1 cellular context compared by ENCODE assay signal in genomic region chr16:81480856-81481821, GRCh38.
A peak's percentile ranks its signal among the peaks of the same experiment; 100 is the strongest.
TF ChIP-seq lines count a peak whose summit lies in the region.

No MANE protein-coding gene starts in this region.

TF ChIP-seq in HepG2, 621 proteins besides CTCF, POLR2A, EP300 and RAD21 (continued from another document and continues in another):
- TF ChIP-seq, protein P1, sequence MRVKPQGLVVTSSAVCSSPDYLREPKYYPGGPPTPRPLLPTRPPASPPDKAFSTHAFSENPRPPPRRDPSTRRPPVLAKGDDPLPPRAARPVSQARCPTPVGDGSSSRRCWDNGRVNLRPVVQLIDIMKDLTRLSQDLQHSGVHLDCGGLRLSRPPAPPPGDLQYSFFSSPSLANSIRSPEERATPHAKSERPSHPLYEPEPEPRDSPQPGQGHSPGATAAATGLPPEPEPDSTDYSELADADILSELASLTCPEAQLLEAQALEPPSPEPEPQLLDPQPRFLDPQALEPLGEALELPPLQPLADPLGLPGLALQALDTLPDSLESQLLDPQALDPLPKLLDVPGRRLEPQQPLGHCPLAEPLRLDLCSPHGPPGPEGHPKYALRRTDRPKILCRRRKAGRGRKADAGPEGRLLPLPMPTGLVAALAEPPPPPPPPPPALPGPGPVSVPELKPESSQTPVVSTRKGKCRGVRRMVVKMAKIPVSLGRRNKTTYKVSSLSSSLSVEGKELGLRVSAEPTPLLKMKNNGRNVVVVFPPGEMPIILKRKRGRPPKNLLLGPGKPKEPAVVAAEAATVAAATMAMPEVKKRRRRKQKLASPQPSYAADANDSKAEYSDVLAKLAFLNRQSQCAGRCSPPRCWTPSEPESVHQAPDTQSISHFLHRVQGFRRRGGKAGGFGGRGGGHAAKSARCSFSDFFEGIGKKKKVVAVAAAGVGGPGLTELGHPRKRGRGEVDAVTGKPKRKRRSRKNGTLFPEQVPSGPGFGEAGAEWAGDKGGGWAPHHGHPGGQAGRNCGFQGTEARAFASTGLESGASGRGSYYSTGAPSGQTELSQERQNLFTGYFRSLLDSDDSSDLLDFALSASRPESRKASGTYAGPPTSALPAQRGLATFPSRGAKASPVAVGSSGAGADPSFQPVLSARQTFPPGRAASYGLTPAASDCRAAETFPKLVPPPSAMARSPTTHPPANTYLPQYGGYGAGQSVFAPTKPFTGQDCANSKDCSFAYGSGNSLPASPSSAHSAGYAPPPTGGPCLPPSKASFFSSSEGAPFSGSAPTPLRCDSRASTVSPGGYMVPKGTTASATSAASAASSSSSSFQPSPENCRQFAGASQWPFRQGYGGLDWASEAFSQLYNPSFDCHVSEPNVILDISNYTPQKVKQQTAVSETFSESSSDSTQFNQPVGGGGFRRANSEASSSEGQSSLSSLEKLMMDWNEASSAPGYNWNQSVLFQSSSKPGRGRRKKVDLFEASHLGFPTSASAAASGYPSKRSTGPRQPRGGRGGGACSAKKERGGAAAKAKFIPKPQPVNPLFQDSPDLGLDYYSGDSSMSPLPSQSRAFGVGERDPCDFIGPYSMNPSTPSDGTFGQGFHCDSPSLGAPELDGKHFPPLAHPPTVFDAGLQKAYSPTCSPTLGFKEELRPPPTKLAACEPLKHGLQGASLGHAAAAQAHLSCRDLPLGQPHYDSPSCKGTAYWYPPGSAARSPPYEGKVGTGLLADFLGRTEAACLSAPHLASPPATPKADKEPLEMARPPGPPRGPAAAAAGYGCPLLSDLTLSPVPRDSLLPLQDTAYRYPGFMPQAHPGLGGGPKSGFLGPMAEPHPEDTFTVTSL (CRISPR knock-in tag; IDR thresholded peaks at IDR 0.05; ENCODE audit: borderline replicate concordance): peak; percentile 20; the same call in 1 of the 2 replicates
- TF ChIP-seq ZNF569 (CRISPR knock-in tag; IDR thresholded peaks at IDR 0.05; ENCODE audit: borderline replicate concordance): no peak
- TF ChIP-seq NFKB2 (CRISPR knock-in tag; IDR thresholded peaks at IDR 0.05; ENCODE audit: borderline replicate concordance): peak; percentile 26
- TF ChIP-seq ZBTB7B (CRISPR knock-in tag; IDR thresholded peaks at IDR 0.05): peak; percentile 65; the same call in 1 of the 2 replicates
- peak; percentile 51; the same call in 1 of the 2 replicates for TF ChIP-seq SMAD1 (CRISPR knock-in tag; IDR thresholded peaks at IDR 0.05; ENCODE audit: borderline replicate concordance, low read depth)
- no peak for TF ChIP-seq SCMH1 (CRISPR knock-in tag; IDR thresholded peaks at IDR 0.05; ENCODE audit: borderline replicate concordance)
- TF ChIP-seq TIGD3 (CRISPR knock-in tag; IDR thresholded peaks at IDR 0.05; ENCODE audit: borderline replicate concordance): no peak
- peak; percentile 74 for TF ChIP-seq ZMYM2 (CRISPR knock-in tag; IDR thresholded peaks at IDR 0.05)
- no peak for TF ChIP-seq TMF1 (CRISPR knock-in tag; IDR thresholded peaks at IDR 0.05; ENCODE audit: low read depth)
- TF ChIP-seq ZNF44 (CRISPR knock-in tag; IDR thresholded peaks at IDR 0.05): no peak
- peak; percentile 51; the same call in 1 of the 2 replicates for TF ChIP-seq ATF2 (CRISPR knock-in tag; IDR thresholded peaks at IDR 0.05)
- TF ChIP-seq SOX5 (CRISPR knock-in tag; IDR thresholded peaks at IDR 0.05; ENCODE audit: borderline replicate concordance): peak; percentile 72; the same call in 1 of the 2 replicates
- no peak for TF ChIP-seq CCAR2 (optimal IDR thresholded peaks at IDR 0.05; ENCODE audit: low read depth, low read length)
- no peak for TF ChIP-seq PHF5A (CRISPR knock-in tag; IDR thresholded peaks at IDR 0.05; ENCODE audit: low read depth, unreplicated experiment)
- 0 out of 2 replicates have a peak, but pooled peaks have one; percentile 70 for TF ChIP-seq SIX1 (CRISPR knock-in tag; IDR thresholded peaks at IDR 0.05; ENCODE audit: borderline replicate concordance)
- TF ChIP-seq FOXO1 (CRISPR knock-in tag; IDR thresholded peaks at IDR 0.05): peak; percentile 85
- TF ChIP-seq ZNF850 (CRISPR knock-in tag; conservative IDR thresholded peaks at IDR 0.05): no peak
- peak; percentile 96 for TF ChIP-seq SAP130 (CRISPR knock-in tag; IDR thresholded peaks at IDR 0.05; ENCODE audit: low read depth)
- no peak for TF ChIP-seq SIN3B (IDR thresholded peaks at IDR 0.05; ENCODE audit: low read length)
- TF ChIP-seq, protein P2, sequence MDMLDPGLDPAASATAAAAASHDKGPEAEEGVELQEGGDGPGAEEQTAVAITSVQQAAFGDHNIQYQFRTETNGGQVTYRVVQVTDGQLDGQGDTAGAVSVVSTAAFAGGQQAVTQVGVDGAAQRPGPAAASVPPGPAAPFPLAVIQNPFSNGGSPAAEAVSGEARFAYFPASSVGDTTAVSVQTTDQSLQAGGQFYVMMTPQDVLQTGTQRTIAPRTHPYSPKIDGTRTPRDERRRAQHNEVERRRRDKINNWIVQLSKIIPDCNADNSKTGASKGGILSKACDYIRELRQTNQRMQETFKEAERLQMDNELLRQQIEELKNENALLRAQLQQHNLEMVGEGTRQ (IDR thresholded peaks at IDR 0.05; ENCODE audit: low read depth, low read length): no peak
- TF ChIP-seq, protein P2 (CRISPR knock-in tag; IDR thresholded peaks at IDR 0.05; ENCODE audit: borderline replicate concordance): no peak
- TF ChIP-seq, protein P3, sequence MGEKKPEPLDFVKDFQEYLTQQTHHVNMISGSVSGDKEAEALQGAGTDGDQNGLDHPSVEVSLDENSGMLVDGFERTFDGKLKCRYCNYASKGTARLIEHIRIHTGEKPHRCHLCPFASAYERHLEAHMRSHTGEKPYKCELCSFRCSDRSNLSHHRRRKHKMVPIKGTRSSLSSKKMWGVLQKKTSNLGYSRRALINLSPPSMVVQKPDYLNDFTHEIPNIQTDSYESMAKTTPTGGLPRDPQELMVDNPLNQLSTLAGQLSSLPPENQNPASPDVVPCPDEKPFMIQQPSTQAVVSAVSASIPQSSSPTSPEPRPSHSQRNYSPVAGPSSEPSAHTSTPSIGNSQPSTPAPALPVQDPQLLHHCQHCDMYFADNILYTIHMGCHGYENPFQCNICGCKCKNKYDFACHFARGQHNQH (CRISPR knock-in tag; IDR thresholded peaks at IDR 0.05): 0 out of 2 replicates have a peak, but pooled peaks have one; percentile 35
- TF ChIP-seq SSRP1 (CRISPR knock-in tag; IDR thresholded peaks at IDR 0.05): peak; percentile 72; the same call in 1 of the 2 replicates
- no peak for TF ChIP-seq TRIM22 (IDR thresholded peaks at IDR 0.05)
- no peak for TF ChIP-seq ZBTB42 (CRISPR knock-in tag; IDR thresholded peaks at IDR 0.05)
- TF ChIP-seq NR2F2 (IDR thresholded peaks at IDR 0.05; ENCODE audit: borderline replicate concordance, low read depth): 0 out of 2 replicates have a peak, but pooled peaks have one; percentile 33
- TF ChIP-seq ZBTB25 (CRISPR knock-in tag; IDR thresholded peaks at IDR 0.05): no peak
- TF ChIP-seq ZNF773 (CRISPR knock-in tag; IDR thresholded peaks at IDR 0.05; ENCODE audit: borderline replicate concordance): no peak
- no peak for TF ChIP-seq ZNF367 (CRISPR knock-in tag; IDR thresholded peaks at IDR 0.05; ENCODE audit: borderline replicate concordance)
- TF ChIP-seq ATM (IDR thresholded peaks at IDR 0.05; ENCODE audit: borderline replicate concordance): no peak
- TF ChIP-seq ZNF414 (CRISPR knock-in tag; IDR thresholded peaks at IDR 0.05): no peak
- TF ChIP-seq FOSL2 (CRISPR knock-in tag; IDR thresholded peaks at IDR 0.05): peak; percentile 83
- no peak for TF ChIP-seq TSC22D2 (CRISPR knock-in tag; IDR thresholded peaks at IDR 0.05; ENCODE audit: borderline replicate concordance)
- no peak for TF ChIP-seq SP1 (IDR thresholded peaks at IDR 0.05)
- TF ChIP-seq SP1 (CRISPR knock-in tag; IDR thresholded peaks at IDR 0.05): peak; percentile 55; the same call in 1 of the 2 replicates
- 0 out of 2 replicates have a peak, but pooled peaks have one; percentile 73 for TF ChIP-seq ZSCAN31 (CRISPR knock-in tag; IDR thresholded peaks at IDR 0.05; ENCODE audit: low read depth)
- TF ChIP-seq ZNF292 (CRISPR knock-in tag; IDR thresholded peaks at IDR 0.05; ENCODE audit: borderline replicate concordance, low read depth): peak; percentile 92; the same call in 1 of the 2 replicates
- TF ChIP-seq KMT2A (CRISPR knock-in tag; IDR thresholded peaks at IDR 0.05): peak; percentile 56; the same call in 1 of the 2 replicates
- TF ChIP-seq TARDBP (CRISPR knock-in tag; IDR thresholded peaks at IDR 0.05): peak; percentile 68; the same call in 1 of the 2 replicates
- no peak for TF ChIP-seq MZF1 (CRISPR knock-in tag; IDR thresholded peaks at IDR 0.05; ENCODE audit: borderline replicate concordance)
- no peak; the same call in 1 of the 2 replicates for TF ChIP-seq SIX4 (CRISPR knock-in tag; IDR thresholded peaks at IDR 0.05)
- no peak for TF ChIP-seq ZNF781 (CRISPR knock-in tag; IDR thresholded peaks at IDR 0.05; ENCODE audit: borderline replicate concordance, not compliant biosample characterization)
- TF ChIP-seq ZFP62 (CRISPR knock-in tag; IDR thresholded peaks at IDR 0.05): no peak
- TF ChIP-seq, protein P4, sequence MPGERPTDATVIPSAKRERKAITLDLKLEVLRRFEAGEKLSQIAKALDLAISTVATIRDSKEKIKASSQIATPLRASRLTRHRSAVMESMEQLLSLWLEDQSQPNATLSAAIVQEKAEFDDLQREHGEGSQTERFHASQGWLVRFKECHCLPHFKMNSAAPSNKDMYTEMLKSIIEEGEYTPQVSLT (CRISPR knock-in tag; IDR thresholded peaks at IDR 0.05; ENCODE audit: borderline replicate concordance, low read depth): no peak
- TF ChIP-seq ZNF563 (CRISPR knock-in tag; IDR thresholded peaks at IDR 0.05): peak; percentile 62; the same call in 1 of the 2 replicates
- TF ChIP-seq ZBTB38 (CRISPR knock-in tag; IDR thresholded peaks at IDR 0.05): peak; percentile 99
- TF ChIP-seq NFE2 (CRISPR knock-in tag; IDR thresholded peaks at IDR 0.05): no peak
- TF ChIP-seq HOXA5 (CRISPR knock-in tag; IDR thresholded peaks at IDR 0.05): no peak
- TF ChIP-seq MEIS2 (CRISPR knock-in tag; IDR thresholded peaks at IDR 0.05): peak; percentile 76; the same call in 1 of the 2 replicates
- no peak for TF ChIP-seq TBL1XR1 (IDR thresholded peaks at IDR 0.05; ENCODE audit: borderline replicate concordance, low read length, partially characterized antibody)
- TF ChIP-seq AGO2 (optimal IDR thresholded peaks at IDR 0.05; ENCODE audit: low read depth, low read length): no peak
